Comparison of ENCODE assay signal across 7 cellular contexts in the genomic region with DNA sequence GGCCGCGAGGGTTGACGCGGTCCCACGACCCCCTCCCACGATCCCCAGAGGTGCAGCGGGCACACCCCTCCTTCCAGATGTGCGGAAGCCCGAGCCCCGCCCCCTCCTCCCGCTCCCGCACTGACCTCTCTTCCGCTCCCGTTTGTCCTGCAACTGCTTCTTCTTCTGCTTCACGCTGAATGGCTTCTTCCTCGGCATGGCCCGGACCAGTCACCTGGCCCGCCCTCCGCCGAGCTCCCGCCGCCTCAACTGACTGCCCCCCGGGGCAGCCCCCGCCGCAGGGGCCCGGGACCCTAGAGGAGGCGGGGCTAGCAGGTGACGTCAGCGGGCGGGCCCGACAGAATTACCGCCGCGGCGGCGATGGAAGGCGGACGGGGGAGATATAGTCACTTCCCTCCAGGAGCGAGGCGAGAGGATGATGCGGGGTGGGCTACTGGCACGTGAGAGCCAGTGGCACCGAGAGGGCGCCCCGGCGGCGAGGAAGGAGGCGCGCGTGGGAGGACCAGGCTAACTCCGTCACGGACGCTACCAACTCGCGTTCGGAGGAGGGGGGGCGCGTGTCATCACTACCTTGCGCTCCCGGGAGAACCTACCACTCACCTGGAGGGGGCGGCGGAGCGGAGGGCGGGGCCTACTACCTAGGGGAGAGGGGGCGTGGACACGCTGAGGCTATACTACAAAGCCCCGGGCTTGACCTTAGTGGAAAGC.
DNase-seq lines count a peak whose midpoint lies in the region; ATAC-seq and TF ChIP-seq lines count a peak whose summit lies in the region.

A gene with protein sequence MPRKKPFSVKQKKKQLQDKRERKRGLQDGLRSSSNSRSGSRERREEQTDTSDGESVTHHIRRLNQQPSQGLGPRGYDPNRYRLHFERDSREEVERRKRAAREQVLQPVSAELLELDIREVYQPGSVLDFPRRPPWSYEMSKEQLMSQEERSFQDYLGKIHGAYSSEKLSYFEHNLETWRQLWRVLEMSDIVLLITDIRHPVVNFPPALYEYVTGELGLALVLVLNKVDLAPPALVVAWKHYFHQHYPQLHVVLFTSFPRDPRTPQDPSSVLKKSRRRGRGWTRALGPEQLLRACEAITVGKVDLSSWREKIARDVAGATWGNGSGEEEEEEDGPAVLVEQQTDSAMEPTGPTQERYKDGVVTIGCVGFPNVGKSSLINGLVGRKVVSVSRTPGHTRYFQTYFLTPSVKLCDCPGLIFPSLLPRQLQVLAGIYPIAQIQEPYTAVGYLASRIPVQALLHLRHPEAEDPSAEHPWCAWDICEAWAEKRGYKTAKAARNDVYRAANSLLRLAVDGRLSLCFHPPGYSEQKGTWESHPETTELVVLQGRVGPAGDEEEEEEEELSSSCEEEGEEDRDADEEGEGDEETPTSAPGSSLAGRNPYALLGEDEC (minus strand): TSS at position 484 of the 708 bp plus-strand sequence. CDS start 286 bp downstream, at position 198.

- no peak for TF ChIP-seq CTCF in astrocyte of the cerebellum (IDR thresholded peaks at IDR 0.05; ENCODE audit: low read depth, low read length, missing control alignments)
- TF ChIP-seq CTCF in retinal pigment epithelial cell (conservative IDR thresholded peaks at IDR 0.05; ENCODE audit: low read depth, low read length), result no peak

- peak; percentile 92 for DNase-seq in NCI-H2029 (lab: John Stamatoyannopoulos, UW)
- peak; percentile 99 for DNase-seq in T-helper 9 cell
- DNase-seq in astrocyte of the cerebellum (ENCODE audit: low read depth), result peak; percentile 79
- peak; percentile 88 for DNase-seq in hepatic stellate cell (ENCODE audit: low spot score)
- DNase-seq in retinal pigment epithelial cell (ENCODE audit: low read depth), result peak; percentile 67

- in situ Hi-C loops in astrocyte of the cerebellum (cut with HindIII; ENCODE audit: low sequenced_read_pairs), result no loop called here

- H3K4me3 ChIP-seq in astrocyte of the cerebellum (ENCODE audit: low read depth, low read length) (peak within 1 kb of the TSS; percentile 74), retinal pigment epithelial cell (ENCODE audit: low read length) (peak within 1 kb of the TSS; percentile 77)

- TF ChIP-seq POLR2A in GM18505 (IDR thresholded peaks at IDR 0.05; ENCODE audit: borderline replicate concordance, extremely low read depth, insufficient read depth, insufficient read length), result peak; percentile 32

- peak; percentile 75 for ATAC-seq in GM18505 (IDR thresholded peaks at IDR 0.05; ENCODE audit: unreplicated experiment)
- ATAC-seq in HG02970 (IDR thresholded peaks at IDR 0.05; ENCODE audit: low FRiP score, unreplicated experiment), result peak; percentile 86

Comparison
In these comparisons a context has a peak if more than half of its experiments do, and no peak if none do; other contexts are left out.
1. Peak in every context shown above with its lines: DNase-seq, ATAC-seq and H3K4me3 ChIP-seq.